ENCODE assay signal across 20 cellular contexts in genomic region chr1:154338875-154339274, GRCh38. TPM values are rescaled to one million over a fixed set of nuclear protein-coding genes. Genes with fewer than 3 reads are reported as not detected.
DNase-seq lines count a peak whose midpoint lies in the region; ATAC-seq and TF ChIP-seq lines count a peak whose summit lies in the region.
"Had no signal": no experiment of that assay in that cellular context is flagged by ENCODE, and none has a peak within 500 bp of the region (broad histone marks: within the 10 kb centered on the region; RNA-seq: fewer than 3 reads in every experiment).

No MANE protein-coding gene starts in this region.

- TF ChIP-seq CTCF in smooth muscle cell (IDR thresholded peaks at IDR 0.05; ENCODE audit: borderline replicate concordance, insufficient read depth, poor library complexity, severe bottlenecking) = no peak

- no peak overlapping the region for H3K27ac ChIP-seq in smooth muscle cell (ENCODE audit: low read depth)
- H3K27ac ChIP-seq: 22Rv1 had no signal

- no peak for DNase-seq in T-helper 1 cell
- DNase-seq in activated naive CD8-positive, alpha-beta T cell treated with anti-CD3 and anti-CD28 coated beads for 36 hours = no peak
- no peak for DNase-seq in activated T-helper 1 cell treated with anti-CD3 and anti-CD28 coated beads, Interleukin-12 subunit alpha, Interleukin-12 subunit beta, Interleukin-2, Interleukin-4 antibody, amounts not matched to agents 30 ng/mL and 10 ng/mL and 1 ng/mL, durations not matched to agents 14 hours and 24 hours and 36 hours (ENCODE audit: low spot score)
- peak in 1 of 10 donors; percentile 26 for DNase-seq in naive thymus-derived CD8-positive, alpha-beta T cell
- DNase-seq in NCI-H510A treated with DMSO at 0.1 percent for 48 hours (lab: John Stamatoyannopoulos, UW) = no peak
- DNase-seq in smooth muscle cell (lab: John Stamatoyannopoulos, UW; ENCODE audit: unreplicated experiment) = no peak
- DNase-seq: BE2C, DND-41, H9, Karpas-422, MG63, NCI-H1105, NCI-H187, NCI-H345, OCI-M1 had no signal

- peak overlapping the region; percentile 6 for H3K27ac Mint-ChIP-seq in T-helper 1 cell treated with Interleukin-12 subunit alpha and Interleukin-12 subunit beta and Interleukin-4 antibody, amounts not matched to agents 30 μg/mL and 1 μg/mL, for 36 hours
- H3K27ac Mint-ChIP-seq in activated naive CD8-positive, alpha-beta T cell = peak overlapping the region; percentile 77
- no peak overlapping the region for H3K27ac Mint-ChIP-seq in activated naive CD8-positive, alpha-beta T cell treated with anti-CD3 and anti-CD28 coated beads for 36 hours
- peak overlapping the region; percentile 32 for H3K27ac Mint-ChIP-seq in activated T-helper 1 cell treated with anti-CD3 and anti-CD28 coated beads, Interleukin-12 subunit alpha, Interleukin-12 subunit beta, Interleukin-2, Interleukin-4 antibody, amounts not matched to agents 30 ng/mL and 10 ng/mL and 1 ng/mL, durations not matched to agents 14 hours and 24 hours and 36 hours
- peak overlapping the region; percentile 85 to 99 (median 96) for H3K27ac Mint-ChIP-seq in naive thymus-derived CD8-positive, alpha-beta T cell

- no peaks in the 10 kb centered on the region for H3K36me3 ChIP-seq in smooth muscle cell (ENCODE audit: low read depth)

- ATAC-seq in naive thymus-derived CD8-positive, alpha-beta T cell = no peak

- H3K27me3 Mint-ChIP-seq in T-helper 1 cell treated with Interleukin-12 subunit alpha and Interleukin-12 subunit beta and Interleukin-4 antibody, amounts not matched to agents 30 μg/mL and 1 μg/mL, for 36 hours (ENCODE audit: low read depth) = no peaks in the 10 kb centered on the region
- no peaks in the 10 kb centered on the region for H3K27me3 Mint-ChIP-seq in activated naive CD8-positive, alpha-beta T cell
- H3K27me3 Mint-ChIP-seq in activated naive CD8-positive, alpha-beta T cell treated with anti-CD3 and anti-CD28 coated beads for 36 hours = no peaks in the 10 kb centered on the region
- H3K27me3 Mint-ChIP-seq in activated T-helper 1 cell treated with anti-CD3 and anti-CD28 coated beads, Interleukin-12 subunit alpha, Interleukin-12 subunit beta, Interleukin-2, Interleukin-4 antibody, amounts not matched to agents 30 ng/mL and 10 ng/mL and 1 ng/mL, durations not matched to agents 14 hours and 24 hours and 36 hours (ENCODE audit: insufficient read depth) = no peaks in the 10 kb centered on the region
- no peaks in the 10 kb centered on the region for H3K27me3 Mint-ChIP-seq in naive thymus-derived CD8-positive, alpha-beta T cell

- no peaks in the 10 kb centered on the region for H3K79me2 ChIP-seq in smooth muscle cell (ENCODE audit: low read depth)

- H3K4me3 Mint-ChIP-seq in T-helper 1 cell treated with Interleukin-12 subunit alpha and Interleukin-12 subunit beta and Interleukin-4 antibody, amounts not matched to agents 30 μg/mL and 1 μg/mL, for 36 hours = no peak overlapping the region
- peak overlapping the region; percentile 38 for H3K4me3 Mint-ChIP-seq in activated naive CD8-positive, alpha-beta T cell
- no peak overlapping the region for H3K4me3 Mint-ChIP-seq in activated naive CD8-positive, alpha-beta T cell treated with anti-CD3 and anti-CD28 coated beads for 36 hours
- H3K4me3 Mint-ChIP-seq in activated T-helper 1 cell treated with anti-CD3 and anti-CD28 coated beads, Interleukin-12 subunit alpha, Interleukin-12 subunit beta, Interleukin-2, Interleukin-4 antibody, amounts not matched to agents 30 ng/mL and 10 ng/mL and 1 ng/mL, durations not matched to agents 14 hours and 24 hours and 36 hours = no peak overlapping the region
- H3K4me3 Mint-ChIP-seq in naive thymus-derived CD8-positive, alpha-beta T cell = peak overlapping the region; percentile 33 to 98 (median 82)
- H3K4me3 Mint-ChIP-seq: H9 had no signal

- H3K4me1 ChIP-seq in smooth muscle cell (ENCODE audit: low read depth) = no peaks in the 10 kb centered on the region
- H3K4me1 ChIP-seq: BE2C had no signal

- peaks cover 71% of the 10 kb centered on the region for H3K36me3 Mint-ChIP-seq in T-helper 1 cell treated with Interleukin-12 subunit alpha and Interleukin-12 subunit beta and Interleukin-4 antibody, amounts not matched to agents 30 μg/mL and 1 μg/mL, for 36 hours (ENCODE audit: low read depth)
- H3K36me3 Mint-ChIP-seq in activated naive CD8-positive, alpha-beta T cell = peaks cover 29% of the 10 kb centered on the region
- peaks cover 62% of the 10 kb centered on the region for H3K36me3 Mint-ChIP-seq in activated naive CD8-positive, alpha-beta T cell treated with anti-CD3 and anti-CD28 coated beads for 36 hours
- peaks cover 69% of the 10 kb centered on the region for H3K36me3 Mint-ChIP-seq in activated T-helper 1 cell treated with anti-CD3 and anti-CD28 coated beads, Interleukin-12 subunit alpha, Interleukin-12 subunit beta, Interleukin-2, Interleukin-4 antibody, amounts not matched to agents 30 ng/mL and 10 ng/mL and 1 ng/mL, durations not matched to agents 14 hours and 24 hours and 36 hours (ENCODE audit: low read depth)
- peaks cover 24 to 86% (median 60%) of the 10 kb centered on the region in 3 donors for H3K36me3 Mint-ChIP-seq in naive thymus-derived CD8-positive, alpha-beta T cell

- no peak overlapping the region for H3K4me2 ChIP-seq in smooth muscle cell

- 96% methylated on average over 2 of the region's 2 CpGs for WGBS in smooth muscle cell (ENCODE audit: low lambda C conversion rate)

- H3K9me3 ChIP-seq in smooth muscle cell (replicated peaks; ENCODE audit: low read depth) = no peaks in the 10 kb centered on the region
- H3K9me3 ChIP-seq: BE2C, MG63 had no signal

- POLR2A ChIA-PET in naive thymus-derived CD8-positive, alpha-beta T cell (lab: Charles Lee) = interaction anchor here (0.7 to 16.2 kb wide), 7 partner anchors 8 to 66 kb away, joined by 3 to 358 read pairs (median 46); partner anchors contain the start of genes ATP8B2, HAX1 and IL6R

- peaks cover 27% of the 10 kb centered on the region for H4K20me1 ChIP-seq in smooth muscle cell (ENCODE audit: low read depth)

- H3F3A ChIP-seq in smooth muscle cell (ENCODE audit: low read depth) = no peaks in the 10 kb centered on the region

- H3K27me3 ChIP-seq in smooth muscle cell (ENCODE audit: low read depth) = no peaks in the 10 kb centered on the region
- H3K27me3 ChIP-seq: BE2C, MG63 had no signal

- no peaks in the 10 kb centered on the region for H3K9me3 Mint-ChIP-seq in T-helper 1 cell treated with Interleukin-12 subunit alpha and Interleukin-12 subunit beta and Interleukin-4 antibody, amounts not matched to agents 30 μg/mL and 1 μg/mL, for 36 hours
- H3K9me3 Mint-ChIP-seq in activated naive CD8-positive, alpha-beta T cell (ENCODE audit: low read depth) = no peaks in the 10 kb centered on the region
- no peaks in the 10 kb centered on the region for H3K9me3 Mint-ChIP-seq in activated naive CD8-positive, alpha-beta T cell treated with anti-CD3 and anti-CD28 coated beads for 36 hours
- H3K9me3 Mint-ChIP-seq in activated T-helper 1 cell treated with anti-CD3 and anti-CD28 coated beads, Interleukin-12 subunit alpha, Interleukin-12 subunit beta, Interleukin-2, Interleukin-4 antibody, amounts not matched to agents 30 ng/mL and 10 ng/mL and 1 ng/mL, durations not matched to agents 14 hours and 24 hours and 36 hours = no peaks in the 10 kb centered on the region
- no peaks in the 10 kb centered on the region for H3K9me3 Mint-ChIP-seq in naive thymus-derived CD8-positive, alpha-beta T cell
- H3K9me3 Mint-ChIP-seq: H9 had no signal

- H3K9ac ChIP-seq in smooth muscle cell (ENCODE audit: low read depth) = no peak overlapping the region

- H3K4me1 Mint-ChIP-seq in T-helper 1 cell treated with Interleukin-12 subunit alpha and Interleukin-12 subunit beta and Interleukin-4 antibody, amounts not matched to agents 30 μg/mL and 1 μg/mL, for 36 hours (ENCODE audit: low read depth) = peaks cover 68% of the 10 kb centered on the region
- H3K4me1 Mint-ChIP-seq in activated naive CD8-positive, alpha-beta T cell (ENCODE audit: low read depth) = peaks cover 91% of the 10 kb centered on the region
- peaks cover 69% of the 10 kb centered on the region for H3K4me1 Mint-ChIP-seq in activated naive CD8-positive, alpha-beta T cell treated with anti-CD3 and anti-CD28 coated beads for 36 hours
- peaks cover 72% of the 10 kb centered on the region for H3K4me1 Mint-ChIP-seq in activated T-helper 1 cell treated with anti-CD3 and anti-CD28 coated beads, Interleukin-12 subunit alpha, Interleukin-12 subunit beta, Interleukin-2, Interleukin-4 antibody, amounts not matched to agents 30 ng/mL and 10 ng/mL and 1 ng/mL, durations not matched to agents 14 hours and 24 hours and 36 hours (ENCODE audit: low read depth)
- peaks cover 45 to 93% (median 88%) of the 10 kb centered on the region in 4 donors for H3K4me1 Mint-ChIP-seq in naive thymus-derived CD8-positive, alpha-beta T cell

- no peak overlapping the region for H3K4me3 ChIP-seq in smooth muscle cell
- H3K4me3 ChIP-seq: MG63 had no signal

- intact Hi-C loops in activated T-helper 1 cell treated with anti-CD3 and anti-CD28 coated beads, Interleukin-12 subunit alpha, Interleukin-12 subunit beta, Interleukin-2, Interleukin-4 antibody, amounts not matched to agents 30 ng/mL and 10 ng/mL and 1 ng/mL, durations not matched to agents 14 hours and 24 hours and 36 hours (cut with micrococcal nuclease) = no loop called here

- no peak overlapping the region for H2AFZ ChIP-seq in smooth muscle cell (ENCODE audit: low read depth)

RNA-seq across cellular contexts. Expression of gene ATP8B2, which starts 13.6 kb away (rescaled TPM):
- total RNA-seq in activated naive CD8-positive, alpha-beta T cell treated with anti-CD3 and anti-CD28 coated beads for 36 hours = 10 to 100 TPM; 64.9 to 66.4 TPM
- total RNA-seq in activated T-helper 1 cell treated with anti-CD3 and anti-CD28 coated beads, Interleukin-12 subunit alpha, Interleukin-12 subunit beta, Interleukin-2, Interleukin-4 antibody, amounts not matched to agents 30 ng/mL and 10 ng/mL and 1 ng/mL, durations not matched to agents 14 hours and 24 hours and 36 hours = 50.1 and 54.9 TPM in 2 replicates
- 100 to 1,000 TPM; 111 to 114 TPM for total RNA-seq in naive thymus-derived CD8-positive, alpha-beta T cell
- 10 to 100 TPM; 48.5 to 65.1 (median 55.6) TPM for polyA plus RNA-seq in naive thymus-derived CD8-positive, alpha-beta T cell
- total RNA-seq in smooth muscle cell = 49.1 and 57.6 TPM in 2 replicates
- 19.6 and 20.7 TPM in 2 replicates for polyA plus RNA-seq in smooth muscle cell

RNA-seq across cellular contexts. Expression of gene AQP10, which starts 18.0 kb away (rescaled TPM):
- not detected for total RNA-seq in activated naive CD8-positive, alpha-beta T cell treated with anti-CD3 and anti-CD28 coated beads for 36 hours
- total RNA-seq in activated T-helper 1 cell treated with anti-CD3 and anti-CD28 coated beads, Interleukin-12 subunit alpha, Interleukin-12 subunit beta, Interleukin-2, Interleukin-4 antibody, amounts not matched to agents 30 ng/mL and 10 ng/mL and 1 ng/mL, durations not matched to agents 14 hours and 24 hours and 36 hours = not detected in 2 replicates
- total RNA-seq in naive thymus-derived CD8-positive, alpha-beta T cell = not detected
- polyA plus RNA-seq in naive thymus-derived CD8-positive, alpha-beta T cell = not detected
- not detected in 2 replicates for total RNA-seq in smooth muscle cell
- polyA plus RNA-seq in smooth muscle cell = 0.14 TPM in 1 of 2 replicates, not detected in the other
- total RNA-seq: H9, HT-29, RPMI7951 had no signal

Comparison
In these comparisons a context has a peak if more than half of its experiments do, and no peak if none do; other contexts are left out.
1. H3K4me3 Mint-ChIP-seq: peak in activated naive CD8-positive, alpha-beta T cell (single experiment) and naive thymus-derived CD8-positive, alpha-beta T cell (10 of 10); none in T-helper 1 cell treated with Interleukin-12 subunit alpha and Interleukin-12 subunit beta and Interleukin-4 antibody, amounts not matched to agents 30 μg/mL and 1 μg/mL, for 36 hours (single experiment), activated naive CD8-positive, alpha-beta T cell treated with anti-CD3 and anti-CD28 coated beads for 36 hours (single experiment) and activated T-helper 1 cell treated with anti-CD3 and anti-CD28 coated beads, Interleukin-12 subunit alpha, Interleukin-12 subunit beta, Interleukin-2, Interleukin-4 antibody, amounts not matched to agents 30 ng/mL and 10 ng/mL and 1 ng/mL, durations not matched to agents 14 hours and 24 hours and 36 hours (single experiment).